Comparison of ENCODE assay signal across 14 cellular contexts in the genomic region with DNA sequence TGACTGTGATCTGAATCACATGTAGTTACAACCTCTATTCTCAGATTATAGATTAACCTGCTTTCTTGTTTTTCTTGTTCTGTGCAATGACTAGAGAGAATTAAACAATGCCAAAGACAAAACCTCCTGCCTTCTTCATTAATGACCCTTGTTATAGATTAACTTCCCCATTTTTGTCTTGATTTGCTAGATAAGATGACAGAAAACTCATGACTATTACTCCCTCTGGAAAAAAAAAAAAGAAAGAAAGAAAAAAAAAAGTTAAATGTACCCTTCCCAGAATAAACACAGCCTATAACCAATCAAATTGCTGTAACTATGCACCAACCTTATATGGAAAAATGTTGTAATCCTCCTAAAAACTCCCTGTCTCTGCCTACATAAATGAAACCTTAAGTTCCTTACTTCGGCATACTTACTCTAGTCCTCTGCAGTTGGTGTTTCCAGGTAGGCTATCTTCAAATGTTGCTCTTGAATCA. TPM values are rescaled to one million over a fixed set of nuclear protein-coding genes. Genes with fewer than 3 reads are reported as not detected.
DNase-seq lines count a peak whose midpoint lies in the region; ATAC-seq, FAIRE-seq and TF ChIP-seq lines count a peak whose summit lies in the region.
"Had no signal": no experiment of that assay in that cellular context is flagged by ENCODE, and none has a peak within 500 bp of the region (broad histone marks: within the 10 kb centered on the region; RNA-seq: fewer than 3 reads in every experiment).

No MANE protein-coding gene starts in this region.

- H3K36me3 Mint-ChIP-seq in activated T-helper 1 cell treated with anti-CD3 and anti-CD28 coated beads, Interleukin-12 subunit alpha, Interleukin-12 subunit beta, Interleukin-2, Interleukin-4 antibody, amounts not matched to agents 30 ng/mL and 10 ng/mL and 1 ng/mL, durations not matched to agents 14 hours and 24 hours and 36 hours (ENCODE audit: low read depth) = peaks cover 1% of the 10 kb centered on the region
- H3K36me3 Mint-ChIP-seq in type B pancreatic cell = no peaks in the 10 kb centered on the region
- H3K36me3 Mint-ChIP-seq: activated naive CD4-positive, alpha-beta T cell treated with anti-CD3 and anti-CD28 coated beads, Interleukin-2, amount 10 ng/mL, durations not matched to agents 7 days and 5 days; IgD-negative memory B cell had no signal

- peaks cover 0 to 10% (median 5%) of the 10 kb centered on the region in 4 donors for H3K4me1 ChIP-seq in liver (ENCODE audit: control insufficient read depth in 4 of 4, insufficient read depth in 4 of 4, low read length in 3 of 4)
- H3K4me1 ChIP-seq in HepG2 (ENCODE audit: insufficient read depth, low read length) = no peaks in the 10 kb centered on the region
- peaks cover under 1 to 10% of the 10 kb centered on the region in 2 donors for H3K4me1 ChIP-seq in kidney (ENCODE audit: control insufficient read depth in 1 of 2, insufficient read depth in 1 of 2, low read depth in 1 of 2, low read length in 2 of 2)

- CTCF ChIA-PET in HepG2 (lab: Yijun Ruan, JAX; ENCODE audit: low intra/inter-chr PET ratio, low total read pairs) = no interaction called here

- ATAC-seq in HepG2 = no peak
- ATAC-seq: foreskin keratinocyte had no signal

- WGBS in liver = 79% methylated on average over 1 of the region's 1 CpG
- WGBS in HepG2 (ENCODE audit: low lambda C conversion rate) = 41% methylated on average over 1 of the region's 1 CpG

- no peak overlapping the region for H3K9ac ChIP-seq in liver (ENCODE audit: low read depth in 1 of 2, low read length in 2 of 2)
- H3K9ac ChIP-seq in HepG2 (ENCODE audit: insufficient read depth, low read depth, low read length) = no peak overlapping the region
- no peak overlapping the region for H3K9ac ChIP-seq in kidney (ENCODE audit: low read length in 2 of 2)

- no peaks in the 10 kb centered on the region for H3K9me3 Mint-ChIP-seq in activated T-helper 1 cell treated with anti-CD3 and anti-CD28 coated beads, Interleukin-12 subunit alpha, Interleukin-12 subunit beta, Interleukin-2, Interleukin-4 antibody, amounts not matched to agents 30 ng/mL and 10 ng/mL and 1 ng/mL, durations not matched to agents 14 hours and 24 hours and 36 hours
- H3K9me3 Mint-ChIP-seq in type B pancreatic cell = peaks cover 5% of the 10 kb centered on the region
- H3K9me3 Mint-ChIP-seq: activated naive CD4-positive, alpha-beta T cell treated with anti-CD3 and anti-CD28 coated beads, Interleukin-2, amount 10 ng/mL, durations not matched to agents 7 days and 5 days; IgD-negative memory B cell had no signal

- H3K36me3 ChIP-seq in liver (ENCODE audit: control insufficient read depth in 4 of 4, insufficient read depth in 3 of 4, low read depth in 1 of 4, low read length in 3 of 4) = no peaks in the 10 kb centered on the region
- no peaks in the 10 kb centered on the region for H3K36me3 ChIP-seq in HepG2 (replicated peaks in 1 of 2; ENCODE audit: control insufficient read depth in 1 of 2, insufficient read depth in 2 of 2, low read length in 2 of 2)
- no peaks in the 10 kb centered on the region for H3K36me3 ChIP-seq in kidney (ENCODE audit: control insufficient read depth in 1 of 2, insufficient read depth in 2 of 2, low read length in 2 of 2)

- peak in 1 of 2 donors; percentile 36 for TF ChIP-seq RAD21 in liver (IDR thresholded peaks at IDR 0.05)
- no peak for TF ChIP-seq RAD21 in HepG2 (CRISPR knock-in tag; IDR thresholded peaks at IDR 0.05)

- H3K9me3 ChIP-seq in liver (ENCODE audit: control insufficient read depth in 4 of 4, low read length in 3 of 4) (no peaks in the 10 kb centered on the region), HepG2 (ENCODE audit: low read length) (no peaks in the 10 kb centered on the region), kidney (ENCODE audit: control insufficient read depth in 1 of 2, low read length in 2 of 2) (no peaks in the 10 kb centered on the region)

- H3K4me1 Mint-ChIP-seq in activated T-helper 1 cell treated with anti-CD3 and anti-CD28 coated beads, Interleukin-12 subunit alpha, Interleukin-12 subunit beta, Interleukin-2, Interleukin-4 antibody, amounts not matched to agents 30 ng/mL and 10 ng/mL and 1 ng/mL, durations not matched to agents 14 hours and 24 hours and 36 hours (ENCODE audit: low read depth) = peaks cover 14% of the 10 kb centered on the region
- peaks cover 27% of the 10 kb centered on the region for H3K4me1 Mint-ChIP-seq in type B pancreatic cell (ENCODE audit: unreplicated experiment)

- BruUV-seq in HepG2 (replicated peaks; lab: Mats Ljungman, UMichigan) = no TSS peak

- DNase-seq in HepG2 (ENCODE audit: low spot score) (no peak), kidney (no peak), type B pancreatic cell (ENCODE audit: extremely low spot score, unreplicated experiment) (no peak)
- no peak for DNase-seq in activated T-helper 1 cell treated with anti-CD3 and anti-CD28 coated beads, Interleukin-12 subunit alpha, Interleukin-12 subunit beta, Interleukin-2, Interleukin-4 antibody, amounts not matched to agents 30 ng/mL and 10 ng/mL and 1 ng/mL, durations not matched to agents 14 hours and 24 hours and 36 hours (ENCODE audit: low spot score)
- DNase-seq in stimulated activated CD4-positive, alpha-beta T cell treated with anti-CD3 and anti-CD28 coated beads, Interleukin-4, amount 100 ng/mL, for 4 hours = no peak
- no peak for DNase-seq in stimulated activated CD4-positive, alpha-beta T cell treated with anti-CD3 and anti-CD28 coated beads, Interleukin-12 subunit alpha, Interleukin-12 subunit beta, amount 100 ng/mL, for 4 hours
- DNase-seq in activated effector memory CD4-positive, alpha-beta T cell treated with anti-CD3 and anti-CD28 coated beads, Interleukin-2, amount 50 U/mL, for 16 hours = no peak
- DNase-seq: activated naive CD4-positive, alpha-beta T cell treated with anti-CD3 and anti-CD28 coated beads, Interleukin-2, amount 10 ng/mL, durations not matched to agents 7 days and 5 days; DMS79 treated with DMSO at 0.1 percent for 48 hours; foreskin keratinocyte; H7; NCI-H1694 had no signal

- TF ChIP-seq POLR2A in HepG2 (IDR thresholded peaks at IDR 0.05; ENCODE audit: insufficient read depth in 1 of 2, low read depth in 2 of 2, low read length in 2 of 2) = no peak

- no peaks in the 10 kb centered on the region for H3K79me2 ChIP-seq in HepG2 (ENCODE audit: insufficient read depth, low read length)

- H3K27ac ChIP-seq in liver (ENCODE audit: low read depth in 1 of 2, low read length in 2 of 2) = no peak overlapping the region
- no peak overlapping the region for H3K27ac ChIP-seq in HepG2 (ENCODE audit: extremely low read length, insufficient read depth, low read length)
- peak overlapping the region in 1 of 2 donors; percentile 32 for H3K27ac ChIP-seq in kidney (ENCODE audit: low read depth in 2 of 2, low read length in 2 of 2)
- H3K27ac ChIP-seq: foreskin keratinocyte had no signal

- H3K4me3 Mint-ChIP-seq in activated T-helper 1 cell treated with anti-CD3 and anti-CD28 coated beads, Interleukin-12 subunit alpha, Interleukin-12 subunit beta, Interleukin-2, Interleukin-4 antibody, amounts not matched to agents 30 ng/mL and 10 ng/mL and 1 ng/mL, durations not matched to agents 14 hours and 24 hours and 36 hours = no peak overlapping the region
- H3K4me3 Mint-ChIP-seq in type B pancreatic cell = peak overlapping the region; percentile 50
- H3K4me3 Mint-ChIP-seq: activated naive CD4-positive, alpha-beta T cell treated with anti-CD3 and anti-CD28 coated beads, Interleukin-2, amount 10 ng/mL, durations not matched to agents 7 days and 5 days; IgD-negative memory B cell had no signal

- peak overlapping the region; percentile 29 for H3K27ac Mint-ChIP-seq in activated T-helper 1 cell treated with anti-CD3 and anti-CD28 coated beads, Interleukin-12 subunit alpha, Interleukin-12 subunit beta, Interleukin-2, Interleukin-4 antibody, amounts not matched to agents 30 ng/mL and 10 ng/mL and 1 ng/mL, durations not matched to agents 14 hours and 24 hours and 36 hours
- H3K27ac Mint-ChIP-seq in type B pancreatic cell = peak overlapping the region; percentile 91
- H3K27ac Mint-ChIP-seq: activated naive CD4-positive, alpha-beta T cell treated with anti-CD3 and anti-CD28 coated beads, Interleukin-2, amount 10 ng/mL, durations not matched to agents 7 days and 5 days; IgD-negative memory B cell had no signal

- no peak overlapping the region for H3K4me2 ChIP-seq in HepG2 (ENCODE audit: low read depth, low read length)

- H3K4me3 ChIP-seq in liver (ENCODE audit: low read depth in 1 of 3, low read length in 3 of 3) (no peak overlapping the region), HepG2 (replicated peaks in 1 of 3; ENCODE audit: insufficient read depth in 1 of 3, low read depth in 2 of 3, low read length in 3 of 3) (no peak overlapping the region), kidney (ENCODE audit: low read length in 2 of 2) (no peak overlapping the region)

- no peak for TF ChIP-seq EP300 in HepG2 (IDR thresholded peaks at IDR 0.05; ENCODE audit: low read depth in 2 of 2, low read length in 2 of 2)
- no peak for TF ChIP-seq EP300 in HepG2 (CRISPR knock-in tag; IDR thresholded peaks at IDR 0.05; ENCODE audit: borderline replicate concordance)

- no peaks in the 10 kb centered on the region for H4K20me1 ChIP-seq in HepG2 (ENCODE audit: insufficient read depth, low read length)

- peaks cover 2% of the 10 kb centered on the region for H3K27me3 Mint-ChIP-seq in activated T-helper 1 cell treated with anti-CD3 and anti-CD28 coated beads, Interleukin-12 subunit alpha, Interleukin-12 subunit beta, Interleukin-2, Interleukin-4 antibody, amounts not matched to agents 30 ng/mL and 10 ng/mL and 1 ng/mL, durations not matched to agents 14 hours and 24 hours and 36 hours (ENCODE audit: insufficient read depth)
- no peaks in the 10 kb centered on the region for H3K27me3 Mint-ChIP-seq in type B pancreatic cell
- H3K27me3 Mint-ChIP-seq: IgD-negative memory B cell had no signal

- in situ Hi-C loops in HepG2 (cut with HindIII; ENCODE audit: extremely low pct_ligation_motif_present, low pct_unique_long_range_greater_than_20kb) = loop anchor here (5.0 kb wide), 1 partner anchor 269 kb away; no protein-coding TSS in a partner anchor

- no peak overlapping the region for H2AFZ ChIP-seq in HepG2 (ENCODE audit: low read length)

- intact Hi-C loops in HepG2 (cut with micrococcal nuclease; ENCODE audit: unreplicated experiment) (no loop called here), kidney (cut with DNase I) (loop anchor here (10.0 kb wide), 2 partner anchors 266 to 646 kb away; no protein-coding TSS in a partner anchor)
- intact Hi-C loops in activated T-helper 1 cell treated with anti-CD3 and anti-CD28 coated beads, Interleukin-12 subunit alpha, Interleukin-12 subunit beta, Interleukin-2, Interleukin-4 antibody, amounts not matched to agents 30 ng/mL and 10 ng/mL and 1 ng/mL, durations not matched to agents 14 hours and 24 hours and 36 hours (cut with micrococcal nuclease) = loop anchor here (10.0 kb wide), 1 partner anchor 716 kb away; the partner anchor contains the start of gene RAPGEF3

- FAIRE-seq in HepG2 (lab: Jason Lieb, UNC) (no peak), kidney (lab: Jason Lieb, UNC) (peak; percentile 96)

- TF ChIP-seq CTCF in liver (IDR thresholded peaks at IDR 0.05; ENCODE audit: low read depth, low read length, missing input control) = no peak
- no peak for TF ChIP-seq CTCF in HepG2 (CRISPR knock-in tag; IDR thresholded peaks at IDR 0.05)
- TF ChIP-seq CTCF in kidney (IDR thresholded peaks at IDR 0.05; ENCODE audit: borderline replicate concordance, extremely low read depth, insufficient read depth) = no peak
- no peak for TF ChIP-seq CTCF in type B pancreatic cell (conservative IDR thresholded peaks at IDR 0.05)

- H3K27me3 ChIP-seq in liver (ENCODE audit: control insufficient read depth in 4 of 4, insufficient read depth in 4 of 4, low read length in 3 of 4) (no peaks in the 10 kb centered on the region), HepG2 (ENCODE audit: control insufficient read depth in 1 of 2, insufficient read depth in 2 of 2, low read length in 2 of 2) (no peaks in the 10 kb centered on the region; a peak in 2 of 5 replicates)
- H3K27me3 ChIP-seq: foreskin keratinocyte had no signal

- POLR2A ChIA-PET in HepG2 (lab: Yijun Ruan, JAX) = no interaction called here

RNA-seq across cellular contexts. Expression of gene PCED1B, which starts 41.1 kb away (rescaled TPM):
- total RNA-seq in liver (1 to 10 TPM in 1 of 2 donors, under 1 TPM in 1; 0.51 to 1.3 TPM), HepG2 (2016; rRNA removed; fragmentation: Illumina TruSeq; extraction: Trizol) (0.10 and 0.11 TPM in 2 replicates), kidney (9.2 TPM), type B pancreatic cell (ENCODE audit: low replicate concordance) (0.41 and 0.55 TPM in 2 replicates)
- polyA plus RNA-seq in liver (1 to 10 TPM in 1 of 2 donors, under 1 TPM in 1; 0.85 to 1.8 TPM), HepG2 (2011; rRNA removed) (0.33 and 0.37 TPM in 2 replicates), kidney (ENCODE audit: insufficient read depth, low read depth, low replicate concordance) (2.8 TPM)
- total RNA-seq in HepG2 (2016; cell fraction: cytosol; rRNA removed; fragmentation: Illumina TruSeq; extraction: Trizol; ENCODE audit: low read depth) = not detected in 2 replicates
- total RNA-seq in HepG2 (2016; cell fraction: insoluble cytoplasmic fraction; rRNA removed; fragmentation: Illumina TruSeq; extraction: Trizol) = 0.17 and 0.18 TPM in 2 replicates
- total RNA-seq in HepG2 (2016; cell fraction: membrane; rRNA removed; fragmentation: Illumina TruSeq; extraction: Trizol) = 0.10 TPM in 1 of 2 replicates, not detected in the other
- total RNA-seq in HepG2 (2016; cell fraction: nucleus; rRNA removed; fragmentation: Illumina TruSeq; extraction: Trizol) = not detected in 2 replicates
- polyA plus RNA-seq in HepG2 (2011; cell fraction: cytosol; rRNA removed) = 0.20 and 0.28 TPM in 2 replicates
- polyA plus RNA-seq in HepG2 (2011; cell fraction: nucleus; rRNA removed) = 0.34 and 0.40 TPM in 2 replicates
- 0.25 and 0.32 TPM in 2 replicates for polyA plus RNA-seq in HepG2 (2012)
- not detected in 2 replicates for polyA plus RNA-seq in HepG2 (2016; cell fraction: cytosol; fragmentation: Illumina TruSeq; extraction: Trizol; ENCODE audit: low read depth)
- polyA plus RNA-seq in HepG2 (2016; cell fraction: insoluble cytoplasmic fraction; fragmentation: Illumina TruSeq; extraction: Trizol; ENCODE audit: low read depth) = 0.24 and 0.64 TPM in 2 replicates
- 0.24 TPM in 1 of 2 replicates, not detected in the other for polyA plus RNA-seq in HepG2 (2016; cell fraction: membrane; fragmentation: Illumina TruSeq; extraction: Trizol; ENCODE audit: low read depth)
- 0.41 and 0.80 TPM in 2 replicates for polyA plus RNA-seq in HepG2 (2016; cell fraction: nucleus; fragmentation: Illumina TruSeq; extraction: Trizol; ENCODE audit: insufficient read depth, low read depth)
- 0.20 and 0.70 TPM in 2 replicates for polyA minus RNA-seq in HepG2 (2011; rRNA and poly(A)+ RNA removed; ENCODE audit: low replicate concordance)
- not detected in 2 replicates for polyA minus RNA-seq in HepG2 (2011; cell fraction: cytosol; rRNA and poly(A)+ RNA removed)
- not detected in 2 replicates for polyA minus RNA-seq in HepG2 (2011; cell fraction: nucleus; rRNA and poly(A)+ RNA removed)
- 50.8 and 55.5 TPM in 2 replicates for total RNA-seq in activated T-helper 1 cell treated with anti-CD3 and anti-CD28 coated beads, Interleukin-12 subunit alpha, Interleukin-12 subunit beta, Interleukin-2, Interleukin-4 antibody, amounts not matched to agents 30 ng/mL and 10 ng/mL and 1 ng/mL, durations not matched to agents 14 hours and 24 hours and 36 hours

RNA-seq across cellular contexts. Expression of gene AMIGO2, which starts 41.5 kb away (rescaled TPM):
- total RNA-seq in liver (1 to 10 TPM; 1.2 to 2.5 TPM), HepG2 (2016; rRNA removed; fragmentation: Illumina TruSeq; extraction: Trizol) (not detected in 2 replicates), kidney (8.7 TPM), type B pancreatic cell (ENCODE audit: low replicate concordance) (4.8 and 9.3 TPM in 2 replicates)
- polyA plus RNA-seq in liver (1 to 10 TPM; 2.1 to 3.5 TPM), HepG2 (2011; rRNA removed) (0.03 TPM in 1 of 2 replicates, not detected in the other), kidney (ENCODE audit: insufficient read depth, low read depth, low replicate concordance) (12.2 TPM)
- total RNA-seq in HepG2 (2016; cell fraction: cytosol; rRNA removed; fragmentation: Illumina TruSeq; extraction: Trizol; ENCODE audit: low read depth) = not detected in 2 replicates
- total RNA-seq in HepG2 (2016; cell fraction: insoluble cytoplasmic fraction; rRNA removed; fragmentation: Illumina TruSeq; extraction: Trizol) = not detected in 2 replicates
- not detected in 2 replicates for total RNA-seq in HepG2 (2016; cell fraction: membrane; rRNA removed; fragmentation: Illumina TruSeq; extraction: Trizol)
- total RNA-seq in HepG2 (2016; cell fraction: nucleus; rRNA removed; fragmentation: Illumina TruSeq; extraction: Trizol) = not detected in 2 replicates
- not detected in 2 replicates for polyA plus RNA-seq in HepG2 (2011; cell fraction: cytosol; rRNA removed)
- not detected in 2 replicates for polyA plus RNA-seq in HepG2 (2011; cell fraction: nucleus; rRNA removed)
- not detected in 2 replicates for polyA plus RNA-seq in HepG2 (2012)
- polyA plus RNA-seq in HepG2 (2016; cell fraction: cytosol; fragmentation: Illumina TruSeq; extraction: Trizol; ENCODE audit: low read depth) = not detected in 2 replicates
- not detected in 2 replicates for polyA plus RNA-seq in HepG2 (2016; cell fraction: insoluble cytoplasmic fraction; fragmentation: Illumina TruSeq; extraction: Trizol; ENCODE audit: low read depth)
- polyA plus RNA-seq in HepG2 (2016; cell fraction: membrane; fragmentation: Illumina TruSeq; extraction: Trizol; ENCODE audit: low read depth) = not detected in 2 replicates
- not detected in 2 replicates for polyA plus RNA-seq in HepG2 (2016; cell fraction: nucleus; fragmentation: Illumina TruSeq; extraction: Trizol; ENCODE audit: insufficient read depth, low read depth)
- 3.8 TPM in 1 of 2 replicates, not detected in the other for polyA minus RNA-seq in HepG2 (2011; rRNA and poly(A)+ RNA removed; ENCODE audit: low replicate concordance)
- polyA minus RNA-seq in HepG2 (2011; cell fraction: cytosol; rRNA and poly(A)+ RNA removed) = not detected in 2 replicates
- not detected in 2 replicates for polyA minus RNA-seq in HepG2 (2011; cell fraction: nucleus; rRNA and poly(A)+ RNA removed)
- total RNA-seq in activated T-helper 1 cell treated with anti-CD3 and anti-CD28 coated beads, Interleukin-12 subunit alpha, Interleukin-12 subunit beta, Interleukin-2, Interleukin-4 antibody, amounts not matched to agents 30 ng/mL and 10 ng/mL and 1 ng/mL, durations not matched to agents 14 hours and 24 hours and 36 hours = 11.6 and 12.5 TPM in 2 replicates
